In genomic region chr2:119517433-119517832, GRCh38 we compare ENCODE assay signal across 8 cellular contexts. TPM values are rescaled to one million over a fixed set of nuclear protein-coding genes. Genes with fewer than 3 reads are reported as not detected.
DNase-seq lines count a peak whose midpoint lies in the region; ATAC-seq and TF ChIP-seq lines count a peak whose summit lies in the region.

No MANE protein-coding gene starts in this region.

- DNase-seq in GM04504 (ENCODE audit: low read depth) = peak; percentile 16
- peak; percentile 5 for DNase-seq in HS-5 (ENCODE audit: low read depth)
- peak; percentile 39 for DNase-seq in RPMI7951 (ENCODE audit: low read depth)
- no peak for DNase-seq in astrocyte of the cerebellum (ENCODE audit: low read depth)
- peak; percentile 67 for DNase-seq in kidney tubule cell (ENCODE audit: low spot score)
- peak; percentile 12 for DNase-seq in stimulated activated naive B cell treated with anti-CD40 and anti-IgM and Interleukin-4, amounts not matched to agents 10 μg/mL and 1 μg/mL and 100 μg/mL, for 72 hours
- no peak for DNase-seq in NCI-H2107 (lab: John Stamatoyannopoulos, UW)

- H3K4me3 Mint-ChIP-seq in stimulated activated naive B cell treated with anti-CD40 and anti-IgM and Interleukin-4, amounts not matched to agents 10 μg/mL and 1 μg/mL and 100 μg/mL, for 72 hours = no peak overlapping the region

- H3K27ac Mint-ChIP-seq in stimulated activated naive B cell treated with anti-CD40 and anti-IgM and Interleukin-4, amounts not matched to agents 10 μg/mL and 1 μg/mL and 100 μg/mL, for 72 hours = no peak overlapping the region

- H3K4me1 Mint-ChIP-seq in stimulated activated naive B cell treated with anti-CD40 and anti-IgM and Interleukin-4, amounts not matched to agents 10 μg/mL and 1 μg/mL and 100 μg/mL, for 72 hours = peaks cover 0 to 3% of the 10 kb centered on the region in 2 donors

- peaks cover 44 to 58% of the 10 kb centered on the region in 2 donors for H3K27me3 Mint-ChIP-seq in stimulated activated naive B cell treated with anti-CD40 and anti-IgM and Interleukin-4, amounts not matched to agents 10 μg/mL and 1 μg/mL and 100 μg/mL, for 72 hours

- no peak overlapping the region for H3K4me3 ChIP-seq in astrocyte of the cerebellum (ENCODE audit: low read depth, low read length)

- ATAC-seq in GM21423 (IDR thresholded peaks at IDR 0.05; ENCODE audit: unreplicated experiment) = peak; percentile 93
- peak; percentile 79 to 85 for ATAC-seq in stimulated activated naive B cell treated with anti-CD40 and anti-IgM and Interleukin-4, amounts not matched to agents 10 μg/mL and 1 μg/mL and 100 μg/mL, for 72 hours (replicated peaks)

- no peaks in the 10 kb centered on the region for H3K36me3 Mint-ChIP-seq in stimulated activated naive B cell treated with anti-CD40 and anti-IgM and Interleukin-4, amounts not matched to agents 10 μg/mL and 1 μg/mL and 100 μg/mL, for 72 hours

- peak; percentile 67 for TF ChIP-seq CTCF in astrocyte of the cerebellum (IDR thresholded peaks at IDR 0.05; ENCODE audit: low read depth, low read length, missing control alignments)

- H3K9me3 Mint-ChIP-seq in stimulated activated naive B cell treated with anti-CD40 and anti-IgM and Interleukin-4, amounts not matched to agents 10 μg/mL and 1 μg/mL and 100 μg/mL, for 72 hours = no peaks in the 10 kb centered on the region

- in situ Hi-C loops in astrocyte of the cerebellum (cut with HindIII; ENCODE audit: low sequenced_read_pairs) = no loop called here

RNA-seq across cellular contexts. Expression of gene SCTR, which starts 6.8 kb away (rescaled TPM):
- total RNA-seq in RPMI7951 (2014; rRNA removed; shearing (Covaris generic)) = not detected in 2 replicates

RNA-seq across cellular contexts. Expression of gene CFAP221, which starts 26.8 kb away (rescaled TPM):
- total RNA-seq in RPMI7951 (2014; rRNA removed; shearing (Covaris generic)) = not detected in 2 replicates

Comparison
In these comparisons a context has a peak if more than half of its experiments do, and no peak if none do; other contexts are left out.
1. DNase-seq: peak in GM04504 (single experiment), HS-5 (single experiment), RPMI7951 (single experiment), kidney tubule cell (single experiment) and stimulated activated naive B cell treated with anti-CD40 and anti-IgM and Interleukin-4, amounts not matched to agents 10 μg/mL and 1 μg/mL and 100 μg/mL, for 72 hours (single experiment); none in astrocyte of the cerebellum (single experiment) and NCI-H2107 (single experiment).